8 cellular contexts compared by ENCODE assay signal in genomic region chr5:153965102-153965645, GRCh38.
DNase-seq lines count a peak whose midpoint lies in the region; ATAC-seq and TF ChIP-seq lines count a peak whose summit lies in the region.

No MANE protein-coding gene starts in this region.

- no peaks in the 10 kb centered on the region for H3K36me3 Mint-ChIP-seq in activated CD4-positive, alpha-beta memory T cell treated with anti-CD3 and anti-CD28 coated beads, Interleukin-2, amount 10 ng/mL, durations not matched to agents 7 days and 5 days (ENCODE audit: low read depth)
- H3K36me3 Mint-ChIP-seq in neural crest cell (ENCODE audit: low read depth) = no peaks in the 10 kb centered on the region

- POLR2A ChIA-PET in activated CD4-positive, alpha-beta memory T cell treated with anti-CD3 and anti-CD28 coated beads, Interleukin-2, amount 10 ng/mL, durations not matched to agents 7 days and 5 days (lab: Charles Lee) = no interaction called here

- CTCF ChIA-PET in activated CD4-positive, alpha-beta memory T cell treated with anti-CD3 and anti-CD28 coated beads, Interleukin-2, amount 10 ng/mL, durations not matched to agents 7 days and 5 days (lab: Charles Lee) = interaction anchor here (0.7 to 2.2 kb wide), 19 partner anchors 9 to 1444 kb away, joined by 3 to 20 read pairs (median 4); no protein-coding TSS in a partner anchor

- H3K4me3 Mint-ChIP-seq in activated CD4-positive, alpha-beta memory T cell treated with anti-CD3 and anti-CD28 coated beads, Interleukin-2, amount 10 ng/mL, durations not matched to agents 7 days and 5 days = no peak overlapping the region
- H3K4me3 Mint-ChIP-seq in neural crest cell = peak overlapping the region; percentile 58

- no peaks in the 10 kb centered on the region for H3K9me3 Mint-ChIP-seq in activated CD4-positive, alpha-beta memory T cell treated with anti-CD3 and anti-CD28 coated beads, Interleukin-2, amount 10 ng/mL, durations not matched to agents 7 days and 5 days
- no peaks in the 10 kb centered on the region for H3K9me3 Mint-ChIP-seq in neural crest cell

- peak; percentile 89 for TF ChIP-seq CTCF in fibroblast of the aortic adventitia (IDR thresholded peaks at IDR 0.05; ENCODE audit: insufficient read depth, low read length)
- peak; percentile 95 for TF ChIP-seq CTCF in neural crest cell (conservative IDR thresholded peaks at IDR 0.05)

- H3K4me1 Mint-ChIP-seq in activated CD4-positive, alpha-beta memory T cell treated with anti-CD3 and anti-CD28 coated beads, Interleukin-2, amount 10 ng/mL, durations not matched to agents 7 days and 5 days = peaks cover 8% of the 10 kb centered on the region
- peaks cover 9% of the 10 kb centered on the region for H3K4me1 Mint-ChIP-seq in neural crest cell

- H3K27me3 Mint-ChIP-seq in activated CD4-positive, alpha-beta memory T cell treated with anti-CD3 and anti-CD28 coated beads, Interleukin-2, amount 10 ng/mL, durations not matched to agents 7 days and 5 days = peaks cover 11% of the 10 kb centered on the region
- peaks cover 4% of the 10 kb centered on the region for H3K27me3 Mint-ChIP-seq in neural crest cell (ENCODE audit: low read depth)

- H3K4me3 ChIP-seq in fibroblast of the aortic adventitia (ENCODE audit: low read depth, low read length) = peak overlapping the region; percentile 46

- ATAC-seq in GM18498 (IDR thresholded peaks at IDR 0.05; ENCODE audit: unreplicated experiment) (peak; percentile 73), HG03103 (IDR thresholded peaks at IDR 0.05; ENCODE audit: low read depth, unreplicated experiment) (peak; percentile 89), HG02884 (IDR thresholded peaks at IDR 0.05; ENCODE audit: unreplicated experiment) (no peak)

- peak; percentile 23 to 46 for DNase-seq in AML-193 (lab: John Stamatoyannopoulos, UW)
- peak; percentile 42 for DNase-seq in NCI-H2227 treated with DMSO at 0.1 percent for 48 hours (lab: John Stamatoyannopoulos, UW)
- DNase-seq in activated CD4-positive, alpha-beta memory T cell treated with anti-CD3 and anti-CD28 coated beads, Interleukin-2, amount 10 ng/mL, durations not matched to agents 7 days and 5 days = peak; percentile 49
- peak; percentile 68 for DNase-seq in fibroblast of the aortic adventitia (ENCODE audit: low read depth)
- peak; percentile 64 for DNase-seq in neural crest cell (ENCODE audit: low read depth, low spot score)

- H3K27ac Mint-ChIP-seq in activated CD4-positive, alpha-beta memory T cell treated with anti-CD3 and anti-CD28 coated beads, Interleukin-2, amount 10 ng/mL, durations not matched to agents 7 days and 5 days = no peak overlapping the region
- no peak overlapping the region for H3K27ac Mint-ChIP-seq in neural crest cell (ENCODE audit: unreplicated experiment)
